In the genomic region with DNA sequence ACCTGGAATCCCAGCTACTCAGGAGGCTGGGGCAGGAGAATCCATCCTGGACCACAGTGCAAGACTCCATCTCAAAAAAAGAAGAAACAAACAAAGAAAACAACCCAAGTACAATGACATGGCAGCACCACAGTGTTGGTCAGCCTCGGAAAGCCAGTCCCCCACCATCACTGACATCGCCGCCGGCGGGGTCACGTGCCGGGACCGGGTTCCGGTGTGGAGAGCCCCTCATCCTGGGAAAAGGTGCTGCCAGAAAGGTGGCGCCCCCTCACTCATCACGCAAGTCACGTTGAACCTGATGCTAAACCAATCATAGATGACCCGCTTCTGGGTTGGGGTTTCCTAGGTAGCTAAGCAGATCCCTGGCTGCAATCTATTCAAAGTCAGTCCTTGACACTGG, we compare ENCODE assay signal across 28 cellular contexts.
"Had no signal": no experiment of that assay in that cellular context is flagged by ENCODE, and none has a peak within 500 bp of the region (broad histone marks: within the 10 kb centered on the region; RNA-seq: fewer than 3 reads in every experiment).

No MANE protein-coding gene starts in this region.

- H3K9me3 Mint-ChIP-seq: natural killer cell; nephron; neural progenitor cell; stimulated activated effector memory CD8-positive, alpha-beta T cell treated with anti-CD3 and anti-CD28 coated beads, Interleukin-12 subunit alpha, Interleukin-12 subunit beta, amount 100 ng/mL, for 72 hours; stimulated activated naive CD8-positive, alpha-beta T cell treated with anti-CD3 and anti-CD28 coated beads, Interleukin-15, amount 100 ng/mL, for 72 hours; type B pancreatic cell had no signal

- FAIRE-seq: small intestine had no signal

- H3K4me1 ChIP-seq: neural progenitor cell, parathyroid adenoma, psoas muscle, right lobe of liver, sigmoid colon, suprapubic skin, testis, tibial artery, transverse colon, upper lobe of right lung, uterus had no signal

- H3K27me3 Mint-ChIP-seq: progenitor cell of endocrine pancreas; stimulated activated naive CD8-positive, alpha-beta T cell treated with anti-CD3 and anti-CD28 coated beads, Interleukin-15, amount 100 ng/mL, for 72 hours; type B pancreatic cell had no signal

- H3K36me3 ChIP-seq: neural progenitor cell, ovary, uterus had no signal

- H3K4me3 Mint-ChIP-seq: natural killer cell; nephron; neural progenitor cell; stimulated activated effector memory CD8-positive, alpha-beta T cell treated with anti-CD3 and anti-CD28 coated beads, Interleukin-12 subunit alpha, Interleukin-12 subunit beta, amount 100 ng/mL, for 72 hours; stimulated activated naive CD8-positive, alpha-beta T cell treated with anti-CD3 and anti-CD28 coated beads, Interleukin-15, amount 100 ng/mL, for 72 hours; type B pancreatic cell had no signal

- DNase-seq: natural killer cell; occipital lobe; ovary; psoas muscle; right cardiac atrium; sigmoid colon; small intestine; stimulated activated CD4-positive, alpha-beta T cell treated with anti-CD3 and anti-CD28 coated beads, Interleukin-15, amount 100 ng/mL, for 24 hours; stimulated activated CD4-positive, alpha-beta T cell treated with anti-CD3 and anti-CD28 coated beads, Interleukin-2, amount 100 ng/mL, for 24 hours; stimulated activated CD4-positive, alpha-beta T cell treated with anti-CD3 and anti-CD28 coated beads, Interleukin-2, amount 100 ng/mL, for 48 hours; stimulated activated CD4-positive, alpha-beta T cell treated with anti-CD3 and anti-CD28 coated beads, Interleukin-4, amount 100 ng/mL, for 24 hours; stimulated activated naive CD4-positive, alpha-beta T cell; stimulated activated naive CD8-positive, alpha-beta T cell treated with anti-CD3 and anti-CD28 coated beads, Interleukin-15, amount 100 ng/mL, for 72 hours; stimulated activated naive CD8-positive, alpha-beta T cell treated with anti-CD3 and anti-CD28 coated beads, Interleukin-15, Interleukin-2, amounts not matched to agents 100 U/mL and 50 U/mL, for 24 hours; substantia nigra; testis; tibial artery; transverse colon; upper lobe of right lung; uterus had no signal

- H3K27ac ChIP-seq: neural progenitor cell, ovary, parathyroid adenoma, psoas muscle, right lobe of liver, sigmoid colon, suprapubic skin, testis, tibial artery, transverse colon, upper lobe of right lung, uterus had no signal

- H2AFZ ChIP-seq: neural progenitor cell, parathyroid adenoma had no signal

- H3K27ac Mint-ChIP-seq: natural killer cell; nephron; neural progenitor cell; progenitor cell of endocrine pancreas; stimulated activated effector memory CD8-positive, alpha-beta T cell treated with anti-CD3 and anti-CD28 coated beads, Interleukin-12 subunit alpha, Interleukin-12 subunit beta, amount 100 ng/mL, for 72 hours; type B pancreatic cell had no signal

- H3K4me3 ChIP-seq: neural progenitor cell, ovary, psoas muscle, right lobe of liver, sigmoid colon, suprapubic skin, testis, tibial artery, transverse colon, upper lobe of right lung, uterus had no signal

- H3K9ac ChIP-seq: neural progenitor cell, parathyroid adenoma had no signal

- H3K4me1 Mint-ChIP-seq: nephron; neural progenitor cell; stimulated activated effector memory CD8-positive, alpha-beta T cell treated with anti-CD3 and anti-CD28 coated beads, Interleukin-12 subunit alpha, Interleukin-12 subunit beta, amount 100 ng/mL, for 72 hours; stimulated activated naive CD8-positive, alpha-beta T cell treated with anti-CD3 and anti-CD28 coated beads, Interleukin-15, amount 100 ng/mL, for 72 hours had no signal

- H3K27me3 ChIP-seq: neural progenitor cell, ovary, right lobe of liver, sigmoid colon, suprapubic skin, testis, tibial artery, transverse colon, upper lobe of right lung, uterus had no signal

- ATAC-seq: natural killer cell; psoas muscle; right cardiac atrium; right lobe of liver; stimulated activated effector memory CD8-positive, alpha-beta T cell treated with anti-CD3 and anti-CD28 coated beads, Interleukin-12 subunit alpha, Interleukin-12 subunit beta, amount 100 ng/mL, for 72 hours; stimulated activated naive CD8-positive, alpha-beta T cell treated with anti-CD3 and anti-CD28 coated beads, Interleukin-15, amount 100 ng/mL, for 72 hours; stimulated activated naive CD8-positive, alpha-beta T cell treated with anti-CD3 and anti-CD28 coated beads, Interleukin-15, Interleukin-2, amounts not matched to agents 100 U/mL and 50 U/mL, for 24 hours; upper lobe of right lung had no signal

- H3K9me3 ChIP-seq: ovary, psoas muscle, right lobe of liver, sigmoid colon, suprapubic skin, testis, tibial artery, transverse colon, upper lobe of right lung, uterus had no signal

- H3K36me3 Mint-ChIP-seq: natural killer cell had no signal

- H3K4me2 ChIP-seq: neural progenitor cell had no signal
